ENCODE assay signal across 20 cellular contexts in the genomic region with DNA sequence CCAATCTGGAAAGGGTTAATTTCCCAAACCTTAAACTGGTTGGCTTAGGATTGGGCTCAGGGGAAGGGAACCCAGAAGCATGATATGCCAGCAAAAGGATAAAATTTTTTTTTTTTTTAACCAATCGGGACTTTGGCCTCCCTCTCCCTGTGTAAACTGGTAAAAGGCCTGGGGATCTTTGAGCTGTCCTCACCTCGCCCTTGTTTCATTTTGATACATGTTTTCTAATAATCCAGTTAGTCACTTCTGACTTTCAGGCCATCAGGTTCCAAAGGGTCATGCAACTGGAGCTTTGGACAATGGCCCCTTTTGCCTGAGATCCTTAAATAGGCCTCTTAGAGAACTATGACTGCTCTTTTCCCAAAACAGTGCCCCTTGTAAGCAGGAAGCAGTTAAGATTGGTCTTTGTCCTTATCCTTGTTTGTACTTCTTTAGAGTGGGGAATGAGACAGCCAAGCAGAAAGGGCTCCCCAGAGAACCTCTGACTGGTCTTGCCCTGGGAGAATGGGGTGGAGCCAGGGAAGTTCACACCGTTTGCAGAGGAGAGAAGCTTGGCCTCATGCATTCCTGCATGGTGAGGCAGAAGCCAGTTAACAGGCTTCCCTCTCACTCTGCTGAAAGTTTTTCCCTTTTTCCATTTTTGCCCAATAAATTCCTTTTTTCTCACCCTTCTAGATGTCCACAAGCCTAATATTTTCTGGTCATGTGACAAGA.
DNase-seq lines count a peak whose midpoint lies in the region; ATAC-seq and TF ChIP-seq lines count a peak whose summit lies in the region.
"Had no signal": no experiment of that assay in that cellular context is flagged by ENCODE, and none has a peak within 500 bp of the region (broad histone marks: within the 10 kb centered on the region; RNA-seq: fewer than 3 reads in every experiment).

No MANE protein-coding gene starts in this region.

- DNase-seq in HCEC 1CT (peak; percentile 74), T1000 (lab: John Stamatoyannopoulos, UW) (peak; percentile 58), foreskin keratinocyte (peak; percentile 3 to 19), neural crest cell (ENCODE audit: low read depth, low spot score) (peak; percentile 4)
- no peak for DNase-seq in activated CD4-positive, alpha-beta T cell treated with anti-CD3 and anti-CD28 coated beads for 1 hour
- no peak for DNase-seq in activated T-cell treated with anti-CD3 and anti-CD28 coated beads, Interleukin-2, amount 50 U/mL, for 72 hours
- DNase-seq in activated CD4-positive, alpha-beta T cell treated with anti-CD3 and anti-CD28 coated beads for 48 hours = no peak
- DNase-seq: activated CD4-positive, alpha-beta T cell treated with anti-CD3 and anti-CD28 coated beads, Interleukin-2, amount 10 ng/mL, durations not matched to agents 7 days and 5 days; DMS 273 treated with DMSO at 0.1 percent for 48 hours; effector CD4-positive, alpha-beta T cell; Karpas-422; left lung; NCI-H1417; NCI-H2171; NCI-H69; small intestine; tibial artery had no signal

- H3K27me3 Mint-ChIP-seq in neural crest cell (ENCODE audit: low read depth) = no peaks in the 10 kb centered on the region
- H3K27me3 Mint-ChIP-seq in activated T-cell treated with anti-CD3 and anti-CD28 coated beads, Interleukin-2, amount 50 U/mL, for 72 hours (ENCODE audit: low read depth) = no peaks in the 10 kb centered on the region
- H3K27me3 Mint-ChIP-seq: activated CD4-positive, alpha-beta T cell treated with anti-CD3 and anti-CD28 coated beads, Interleukin-2, amount 10 ng/mL, durations not matched to agents 7 days and 5 days had no signal

- H3K27me3 ChIP-seq in foreskin keratinocyte = no peaks in the 10 kb centered on the region
- H3K27me3 ChIP-seq: left lung, tibial artery had no signal

- no peaks in the 10 kb centered on the region for H3K9me3 Mint-ChIP-seq in neural crest cell
- H3K9me3 Mint-ChIP-seq in activated T-cell treated with anti-CD3 and anti-CD28 coated beads, Interleukin-2, amount 50 U/mL, for 72 hours = peaks cover 2 to 3% of the 10 kb centered on the region in 2 donors
- H3K9me3 Mint-ChIP-seq: activated CD4-positive, alpha-beta T cell treated with anti-CD3 and anti-CD28 coated beads, Interleukin-2, amount 10 ng/mL, durations not matched to agents 7 days and 5 days had no signal

- H3K27ac ChIP-seq in foreskin keratinocyte = no peak overlapping the region
- H3K27ac ChIP-seq: left lung, PC-9, tibial artery had no signal

- peak overlapping the region; percentile 81 for H3K27ac Mint-ChIP-seq in neural crest cell (ENCODE audit: unreplicated experiment)
- no peak overlapping the region for H3K27ac Mint-ChIP-seq in activated T-cell treated with anti-CD3 and anti-CD28 coated beads, Interleukin-2, amount 50 U/mL, for 72 hours
- H3K27ac Mint-ChIP-seq: activated CD4-positive, alpha-beta T cell treated with anti-CD3 and anti-CD28 coated beads, Interleukin-2, amount 10 ng/mL, durations not matched to agents 7 days and 5 days; activated naive CD4-positive, alpha-beta T cell treated with anti-CD3 and anti-CD28 coated beads, Interleukin-2, amount 50 U/mL, for 72 hours had no signal

- peak overlapping the region; percentile 1 for H3K4me3 Mint-ChIP-seq in neural crest cell
- H3K4me3 Mint-ChIP-seq in activated T-cell treated with anti-CD3 and anti-CD28 coated beads, Interleukin-2, amount 50 U/mL, for 72 hours = no peak overlapping the region
- H3K4me3 Mint-ChIP-seq: activated CD4-positive, alpha-beta T cell treated with anti-CD3 and anti-CD28 coated beads, Interleukin-2, amount 10 ng/mL, durations not matched to agents 7 days and 5 days had no signal

- ATAC-seq in foreskin keratinocyte (no peak), HG03521 (IDR thresholded peaks at IDR 0.05; ENCODE audit: unreplicated experiment) (no peak)
- ATAC-seq in activated T-cell treated with anti-CD3 and anti-CD28 coated beads, Interleukin-2, amount 50 U/mL, for 72 hours (replicated peaks in 1 of 2) = no peak
- ATAC-seq: activated naive CD4-positive, alpha-beta T cell treated with anti-CD3 and anti-CD28 coated beads, Interleukin-2, amount 50 U/mL, for 72 hours; left lung had no signal

- no peaks in the 10 kb centered on the region for H3K36me3 Mint-ChIP-seq in neural crest cell (ENCODE audit: low read depth)
- H3K36me3 Mint-ChIP-seq in activated T-cell treated with anti-CD3 and anti-CD28 coated beads, Interleukin-2, amount 50 U/mL, for 72 hours (ENCODE audit: insufficient read depth in 2 of 2) = no peaks in the 10 kb centered on the region
- H3K36me3 Mint-ChIP-seq: activated naive CD4-positive, alpha-beta T cell treated with anti-CD3 and anti-CD28 coated beads, Interleukin-2, amount 50 U/mL, for 72 hours had no signal

- peaks cover 30% of the 10 kb centered on the region for H3K4me1 Mint-ChIP-seq in neural crest cell
- H3K4me1 Mint-ChIP-seq in activated T-cell treated with anti-CD3 and anti-CD28 coated beads, Interleukin-2, amount 50 U/mL, for 72 hours (ENCODE audit: low read depth) = no peaks in the 10 kb centered on the region
- H3K4me1 Mint-ChIP-seq: activated CD4-positive, alpha-beta T cell treated with anti-CD3 and anti-CD28 coated beads, Interleukin-2, amount 10 ng/mL, durations not matched to agents 7 days and 5 days had no signal

- TF ChIP-seq CTCF in foreskin keratinocyte (conservative IDR thresholded peaks at IDR 0.05) = no peak
- no peak for TF ChIP-seq CTCF in neural crest cell (conservative IDR thresholded peaks at IDR 0.05)

- no peaks in the 10 kb centered on the region for H3K4me1 ChIP-seq in foreskin keratinocyte
- H3K4me1 ChIP-seq: left lung, tibial artery had no signal

Comparison
In these comparisons a context has a peak if more than half of its experiments do, and no peak if none do; other contexts are left out.
1. DNase-seq: peak in HCEC 1CT (single experiment), T1000 (single experiment), foreskin keratinocyte (2 of 2) and neural crest cell (single experiment); none in activated CD4-positive, alpha-beta T cell treated with anti-CD3 and anti-CD28 coated beads for 1 hour (single experiment), activated T-cell treated with anti-CD3 and anti-CD28 coated beads, Interleukin-2, amount 50 U/mL, for 72 hours (0 of 2) and activated CD4-positive, alpha-beta T cell treated with anti-CD3 and anti-CD28 coated beads for 48 hours (single experiment).